Comparison of ENCODE assay signal across 13 cellular contexts in the genomic region with DNA sequence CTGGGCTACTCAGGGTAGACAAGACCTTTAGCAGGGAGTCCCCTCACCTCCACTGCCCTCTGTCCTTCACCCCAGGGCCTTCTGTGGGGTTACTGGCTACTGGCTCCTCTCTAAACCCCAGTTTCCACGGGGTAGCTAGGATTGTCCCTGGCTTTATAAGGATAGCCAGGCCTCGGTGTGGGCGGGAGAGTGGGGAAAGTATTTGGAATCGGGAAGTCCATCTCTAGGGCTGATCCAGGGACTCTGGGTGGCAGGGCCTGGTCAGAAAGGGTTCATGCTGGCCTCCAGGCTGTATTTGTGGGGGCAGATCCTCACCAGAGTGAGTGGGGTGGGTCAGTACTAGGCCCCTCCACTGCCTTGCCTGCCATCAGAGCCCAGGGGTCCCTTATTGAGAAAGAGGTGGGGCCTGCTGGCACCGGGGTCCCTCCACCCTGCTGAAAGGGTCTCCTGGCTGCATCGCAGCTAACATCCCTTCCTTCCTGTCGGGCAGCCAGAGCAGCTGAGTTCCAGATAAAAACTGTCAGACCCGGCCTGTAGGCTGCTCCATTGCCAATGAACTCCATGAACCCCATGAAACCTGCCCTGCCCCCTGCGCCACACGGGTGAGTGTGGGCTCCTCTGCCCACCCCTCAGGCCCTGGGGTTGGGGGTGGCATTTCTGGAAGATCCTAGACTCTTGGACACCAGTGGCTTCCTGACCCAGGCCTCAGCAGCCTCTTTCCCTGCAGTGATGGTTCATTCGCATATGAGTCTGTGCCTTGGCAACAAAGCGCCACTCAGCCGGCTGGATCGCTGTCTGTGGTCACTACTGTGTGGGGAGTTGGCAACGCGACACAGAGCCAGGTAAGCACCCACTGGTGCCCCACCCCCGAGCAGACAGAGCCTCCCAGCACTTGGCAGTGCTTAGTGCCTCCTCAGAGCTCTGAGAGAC. TPM values are rescaled to one million over a fixed set of nuclear protein-coding genes. Genes with fewer than 3 reads are reported as not detected.
DNase-seq lines count a peak whose midpoint lies in the region; ATAC-seq and TF ChIP-seq lines count a peak whose summit lies in the region.
"Had no signal": no experiment of that assay in that cellular context is flagged by ENCODE, and none has a peak within 500 bp of the region (broad histone marks: within the 10 kb centered on the region; RNA-seq: fewer than 3 reads in every experiment).

No MANE protein-coding gene starts in this region.

- H3K4me3 ChIP-seq in lower lobe of right lung (no peak overlapping the region), stomach smooth muscle (ENCODE audit: low read length in 2 of 2) (peak overlapping the region in 1 of 2 donors; percentile 35)

- intact Hi-C loops in activated B cell treated with CpG ODN at 0.5 μM for 24 hours (cut with micrococcal nuclease), result no loop called here
- intact Hi-C loops in lower lobe of right lung (cut with DNase I), result no loop called here

- H3K27ac ChIP-seq in lower lobe of right lung, result peak overlapping the region; percentile 60
- peak overlapping the region; percentile 37 for H3K27ac ChIP-seq in stomach smooth muscle (ENCODE audit: low read length)

- ATAC-seq in activated B cell treated with CpG ODN at 0.5 μM for 24 hours (ENCODE audit: low read depth) (no peak), lower lobe of right lung (peak; percentile 31 to 55), GM21737 (IDR thresholded peaks at IDR 0.05; ENCODE audit: unreplicated experiment) (no peak)

- peaks cover 49% of the 10 kb centered on the region for H3K36me3 ChIP-seq in lower lobe of right lung
- H3K36me3 ChIP-seq in stomach smooth muscle (ENCODE audit: control insufficient read depth in 2 of 2, insufficient read depth in 2 of 2, low read length in 2 of 2), result peaks cover 16 to 21% of the 10 kb centered on the region in 2 donors

- H3K4me3 Mint-ChIP-seq in activated B cell treated with CpG ODN at 0.5 μM for 24 hours (no peak overlapping the region), progenitor cell of endocrine pancreas (ENCODE audit: low read depth) (no peak overlapping the region)
- H3K4me3 Mint-ChIP-seq: activated naive CD4-positive, alpha-beta T cell treated with anti-CD3 and anti-CD28 coated beads, Interleukin-2, amount 50 U/mL, for 24 hours; stimulated activated naive CD8-positive, alpha-beta T cell treated with anti-CD3 and anti-CD28 coated beads, Interleukin-15, Interleukin-2, amounts not matched to agents 100 ng/mL and 50 ng/mL, for 24 hours had no signal

- H3K4me1 Mint-ChIP-seq in activated B cell treated with CpG ODN at 0.5 μM for 24 hours (peaks cover 52% of the 10 kb centered on the region), progenitor cell of endocrine pancreas (ENCODE audit: low read depth) (peaks cover 5% of the 10 kb centered on the region)

- H3K36me3 Mint-ChIP-seq in activated B cell treated with CpG ODN at 0.5 μM for 24 hours (ENCODE audit: low read depth) (peaks cover 53% of the 10 kb centered on the region), progenitor cell of endocrine pancreas (ENCODE audit: insufficient read depth) (peaks cover 7% of the 10 kb centered on the region)

- peak overlapping the region; percentile 42 to 47 for H3K9ac ChIP-seq in stomach smooth muscle (ENCODE audit: low read length in 2 of 2)

- H3K9me3 Mint-ChIP-seq in activated B cell treated with CpG ODN at 0.5 μM for 24 hours (no peaks in the 10 kb centered on the region), progenitor cell of endocrine pancreas (ENCODE audit: low read depth) (no peaks in the 10 kb centered on the region)
- H3K9me3 Mint-ChIP-seq: activated naive CD4-positive, alpha-beta T cell treated with anti-CD3 and anti-CD28 coated beads, Interleukin-2, amount 50 U/mL, for 24 hours; stimulated activated naive CD8-positive, alpha-beta T cell treated with anti-CD3 and anti-CD28 coated beads, Interleukin-15, Interleukin-2, amounts not matched to agents 100 ng/mL and 50 ng/mL, for 24 hours had no signal

- in situ Hi-C loops in GM13976 (cut with MboI; ENCODE audit: low sequenced_read_pairs, unreplicated experiment), result loop anchor here (25.0 kb wide), 1 partner anchor 169 kb away; a partner anchor contains a TSS

- H3K9me3 ChIP-seq in lower lobe of right lung (no peaks in the 10 kb centered on the region), stomach smooth muscle (ENCODE audit: control insufficient read depth in 2 of 2, low read length in 2 of 2) (no peaks in the 10 kb centered on the region)

- peak; percentile 22 for DNase-seq in GM13976 (ENCODE audit: low spot score)
- DNase-seq in activated B cell treated with CpG ODN at 0.5 μM for 24 hours, result no peak
- no peak for DNase-seq in lower lobe of right lung
- DNase-seq in stimulated activated CD4-positive, alpha-beta T cell treated with anti-CD3 and anti-CD28 coated beads, Interleukin-12 subunit alpha, Interleukin-12 subunit beta, amount 100 ng/mL, for 4 hours, result no peak
- DNase-seq in progenitor cell of endocrine pancreas (ENCODE audit: low spot score, unreplicated experiment), result no peak
- DNase-seq: islet precursor cell, NCI-H1048, NCI-H526 treated with DMSO at 0.1 percent for 48 hours, nucleus accumbens had no signal

- CTCF ChIA-PET in activated B cell treated with CpG ODN at 0.5 μM for 24 hours (lab: Charles Lee), result no interaction called here

- POLR2A ChIA-PET in activated B cell treated with CpG ODN at 0.5 μM for 24 hours (lab: Charles Lee), result interaction anchor here (1.0 to 1.6 kb wide), 2 partner anchors 12 to 41 kb away, joined by 4 to 11 read pairs; a partner anchor contains a TSS

- no peaks in the 10 kb centered on the region for H3K27me3 ChIP-seq in lower lobe of right lung (ENCODE audit: low read depth)
- no peaks in the 10 kb centered on the region for H3K27me3 ChIP-seq in stomach smooth muscle (ENCODE audit: control insufficient read depth in 1 of 2, insufficient read depth in 2 of 2, low read length in 2 of 2)

- H3K27me3 Mint-ChIP-seq in activated B cell treated with CpG ODN at 0.5 μM for 24 hours (no peaks in the 10 kb centered on the region), progenitor cell of endocrine pancreas (no peaks in the 10 kb centered on the region)
- H3K27me3 Mint-ChIP-seq: activated naive CD4-positive, alpha-beta T cell treated with anti-CD3 and anti-CD28 coated beads, Interleukin-2, amount 50 U/mL, for 24 hours; stimulated activated naive CD8-positive, alpha-beta T cell treated with anti-CD3 and anti-CD28 coated beads, Interleukin-15, Interleukin-2, amounts not matched to agents 100 ng/mL and 50 ng/mL, for 24 hours had no signal

- H3K4me1 ChIP-seq in lower lobe of right lung (peaks cover 49% of the 10 kb centered on the region), stomach smooth muscle (ENCODE audit: control insufficient read depth, insufficient read depth, low read length) (peaks cover 36% of the 10 kb centered on the region)

- peak overlapping the region; percentile 18 for H3K27ac Mint-ChIP-seq in activated B cell treated with CpG ODN at 0.5 μM for 24 hours
- H3K27ac Mint-ChIP-seq in progenitor cell of endocrine pancreas, result no peak overlapping the region
- H3K27ac Mint-ChIP-seq: activated naive CD4-positive, alpha-beta T cell treated with anti-CD3 and anti-CD28 coated beads, Interleukin-2, amount 50 U/mL, for 24 hours; stimulated activated naive CD8-positive, alpha-beta T cell treated with anti-CD3 and anti-CD28 coated beads, Interleukin-15, Interleukin-2, amounts not matched to agents 100 ng/mL and 50 ng/mL, for 24 hours had no signal

- TF ChIP-seq CTCF in GM13976 (IDR thresholded peaks at IDR 0.05; ENCODE audit: borderline replicate concordance, control extremely low read depth, extremely low read depth, insufficient read depth, missing control alignments) (no peak), activated B cell treated with CpG ODN at 0.5 μM for 24 hours (IDR thresholded peaks at IDR 0.05) (no peak), lower lobe of right lung (IDR thresholded peaks at IDR 0.05) (no peak), progenitor cell of endocrine pancreas (IDR thresholded peaks at IDR 0.05; ENCODE audit: unreplicated experiment) (no peak)

RNA-seq across cellular contexts. Expression of a gene that starts 7.3 kb away (rescaled TPM):
- total RNA-seq in activated B cell treated with CpG ODN at 0.5 μM for 24 hours (378 and 440 TPM in 2 replicates), lower lobe of right lung (97.9 TPM), progenitor cell of endocrine pancreas (217 and 222 TPM in 2 replicates)

RNA-seq across cellular contexts. Expression of a gene that starts 40.5 kb away (rescaled TPM):
- total RNA-seq in activated B cell treated with CpG ODN at 0.5 μM for 24 hours (1,411 and 1,534 TPM in 2 replicates), lower lobe of right lung (964 TPM), progenitor cell of endocrine pancreas (1,323 and 1,353 TPM in 2 replicates)

Comparison
In these comparisons a context has a peak if more than half of its experiments do, and no peak if none do; other contexts are left out.
1. ATAC-seq: peak in lower lobe of right lung (2 of 2); none in activated B cell treated with CpG ODN at 0.5 μM for 24 hours (single experiment) and GM21737 (single experiment).